8 cellular contexts compared by ENCODE assay signal in the genomic region with DNA sequence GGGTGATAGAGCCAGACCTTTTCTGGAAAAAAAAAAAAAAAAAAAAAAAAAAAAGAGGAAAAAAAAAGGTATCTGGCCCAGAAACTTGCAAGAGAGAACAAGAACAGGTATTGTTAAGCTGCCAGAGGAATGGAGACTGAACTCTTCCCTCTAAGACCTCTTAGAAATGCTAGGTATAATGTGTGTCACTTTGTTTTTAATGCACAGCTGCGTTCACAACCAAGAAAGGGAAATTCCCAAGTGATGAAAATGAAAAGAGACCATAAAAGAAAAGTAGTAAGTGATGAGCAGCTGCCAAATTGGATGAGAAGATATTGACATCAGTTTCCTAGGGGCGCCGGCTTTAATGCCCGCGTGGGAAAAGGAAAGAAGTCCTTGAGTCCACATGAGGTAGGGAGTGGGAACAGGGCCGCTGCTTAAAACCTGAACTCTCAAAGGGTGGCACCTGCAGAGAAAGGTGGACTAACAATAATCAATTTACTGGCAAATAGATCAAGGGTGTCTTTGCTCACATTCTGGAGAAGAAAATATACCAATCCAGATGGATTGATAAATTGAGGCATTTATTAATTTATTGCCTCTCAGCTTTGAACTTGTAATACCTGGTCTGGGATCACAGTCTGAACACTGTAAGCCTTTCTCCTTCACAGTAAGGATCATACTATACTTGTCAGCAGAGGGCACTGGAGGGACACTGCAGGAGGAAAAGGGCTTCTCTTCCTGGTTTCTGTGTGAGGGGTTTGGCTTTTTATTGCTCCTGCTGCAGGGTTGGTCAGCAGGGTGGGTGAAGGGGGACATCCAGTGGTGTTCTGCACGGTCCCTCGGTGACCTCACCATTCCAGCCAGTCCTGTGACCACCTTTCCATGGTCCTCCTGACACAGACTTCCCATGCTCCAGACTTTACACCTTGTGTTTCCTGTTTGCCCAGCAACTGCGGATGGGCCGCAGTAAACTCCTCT.
DNase-seq lines count a peak whose midpoint lies in the region; ATAC-seq and TF ChIP-seq lines count a peak whose summit lies in the region.

No MANE protein-coding gene starts in this region.

- 53 to 64% (median 59%) methylated on average over 10 of the region's 10 CpGs for WGBS in adrenal gland, 4 donors

- no peaks in the 10 kb centered on the region for H3K27me3 ChIP-seq in adrenal gland

- H3K9me3 ChIP-seq in adrenal gland (replicated peaks in 1 of 3), result peaks cover 0 to 8% (median 0%) of the 10 kb centered on the region in 3 donors

- H3K4me1 ChIP-seq in adrenal gland (replicated peaks in 1 of 2), result no peaks in the 10 kb centered on the region

- intact Hi-C loops in Calu3 (cut with micrococcal nuclease; ENCODE audit: unreplicated experiment), result loop anchor here (1.0 to 5.0 kb wide), 5 partner anchors 42 to 478 kb away; a partner anchor contains a TSS
- intact Hi-C loops in adrenal gland (cut with DNase I), result loop anchor here in 1 of 2 donors (2.0 to 10.0 kb wide), 2 partner anchors 285 to 491 kb away; no protein-coding TSS in a partner anchor
- intact Hi-C loops in left cardiac atrium (cut with DNase I), result loop anchor here in 1 of 2 donors (10.0 kb wide), 1 partner anchor 395 kb away; no protein-coding TSS in a partner anchor

- peak; percentile 88 to 93 for ATAC-seq in left cardiac atrium
- no peak for ATAC-seq in HG03520 (IDR thresholded peaks at IDR 0.05; ENCODE audit: unreplicated experiment)

- H3K9me3 Mint-ChIP-seq in Calu3 (ENCODE audit: low read depth, unreplicated experiment), result peaks cover 3% of the 10 kb centered on the region

- no peaks in the 10 kb centered on the region for H3K36me3 ChIP-seq in adrenal gland (replicated peaks in 1 of 2)

- POLR2A ChIA-PET in HEK293T (lab: Yijun Ruan, JAX), result interaction anchor here (1.5 kb wide), 1 partner anchor 501 kb away, joined by 3 read pairs; a partner anchor contains a TSS

- DNase-seq in Calu3, result peak; percentile 76
- peak; percentile 13 for DNase-seq in HEK293T (ENCODE audit: extremely low spot score)
- DNase-seq in NOMO-1 treated with dmso at 0.1 percent for 144 hours (lab: John Stamatoyannopoulos, UW; ENCODE audit: unreplicated experiment), result peak; percentile 26
- DNase-seq in adrenal gland, result peak in 6 of 7 donors; percentile 24 to 55 (median 39)
- DNase-seq in left cardiac atrium, result no peak
- peak; percentile 66 for DNase-seq in retina
- no peak for DNase-seq in cortex of kidney (lab: John Stamatoyannopoulos, UW)

- no peaks in the 10 kb centered on the region for H3K27me3 Mint-ChIP-seq in Calu3 (ENCODE audit: unreplicated experiment)

- H3K4me1 Mint-ChIP-seq in Calu3 (ENCODE audit: low read depth, unreplicated experiment), result peaks cover 18% of the 10 kb centered on the region

- no peaks in the 10 kb centered on the region for H3K36me3 Mint-ChIP-seq in Calu3 (ENCODE audit: insufficient read depth, unreplicated experiment)

- TF ChIP-seq POLR2A in adrenal gland (IDR thresholded peaks at IDR 0.05), result no peak

- no TSS peak for BruUV-seq in Calu3 (replicated peaks; lab: Mats Ljungman, UMichigan)

- peak overlapping the region; percentile 42 for H3K27ac Mint-ChIP-seq in Calu3 (ENCODE audit: unreplicated experiment)

- H3K27ac ChIP-seq in adrenal gland, result no peak overlapping the region

- TF ChIP-seq CTCF in Calu3 (IDR thresholded peaks at IDR 0.05; ENCODE audit: unreplicated experiment) (peak; percentile 74), adrenal gland (IDR thresholded peaks at IDR 0.05) (peak; percentile 42 to 68 (median 67))

- H3K4me3 ChIP-seq in adrenal gland, result no peak overlapping the region

- no peak overlapping the region for H3K4me3 Mint-ChIP-seq in Calu3 (ENCODE audit: low read depth, unreplicated experiment)

- CTCF ChIA-PET in Calu3 (lab: Charles Lee) (interaction anchor here (0.6 to 2.5 kb wide), 21 partner anchors 9 to 1469 kb away, joined by 3 to 9 read pairs (median 5); a partner anchor contains a TSS), HEK293T (lab: Yijun Ruan, JAX) (interaction anchor here (0.6 kb wide), 1 partner anchor 63 kb away, joined by 3 read pairs; no protein-coding TSS in a partner anchor)

TF ChIP-seq in HEK293T, 16 proteins besides CTCF, POLR2A, EP300 and RAD21:
- TF ChIP-seq CTBP1 (IDR thresholded peaks at IDR 0.05; ENCODE audit: borderline replicate concordance) (no peak), FOXA1 (IDR thresholded peaks at IDR 0.05) (no peak), FOXM1 (IDR thresholded peaks at IDR 0.05; ENCODE audit: borderline replicate concordance) (no peak), ZNF384 (IDR thresholded peaks at IDR 0.05) (no peak), NFRKB (IDR thresholded peaks at IDR 0.05) (no peak), BHLHE40 (IDR thresholded peaks at IDR 0.05; ENCODE audit: borderline replicate concordance) (no peak), SP1 (IDR thresholded peaks at IDR 0.05) (no peak), SUZ12 (IDR thresholded peaks at IDR 0.05) (no peak), LEF1 (IDR thresholded peaks at IDR 0.05; ENCODE audit: borderline replicate concordance) (no peak), HDGF (IDR thresholded peaks at IDR 0.05; ENCODE audit: borderline replicate concordance) (no peak), FOXK2 (IDR thresholded peaks at IDR 0.05) (no peak), ARNT (IDR thresholded peaks at IDR 0.05) (no peak), L3MBTL2 (conservative IDR thresholded peaks at IDR 0.05) (no peak), TARDBP (IDR thresholded peaks at IDR 0.05) (no peak), ELF4 (IDR thresholded peaks at IDR 0.05) (no peak)
- TF ChIP-seq, protein P1, sequence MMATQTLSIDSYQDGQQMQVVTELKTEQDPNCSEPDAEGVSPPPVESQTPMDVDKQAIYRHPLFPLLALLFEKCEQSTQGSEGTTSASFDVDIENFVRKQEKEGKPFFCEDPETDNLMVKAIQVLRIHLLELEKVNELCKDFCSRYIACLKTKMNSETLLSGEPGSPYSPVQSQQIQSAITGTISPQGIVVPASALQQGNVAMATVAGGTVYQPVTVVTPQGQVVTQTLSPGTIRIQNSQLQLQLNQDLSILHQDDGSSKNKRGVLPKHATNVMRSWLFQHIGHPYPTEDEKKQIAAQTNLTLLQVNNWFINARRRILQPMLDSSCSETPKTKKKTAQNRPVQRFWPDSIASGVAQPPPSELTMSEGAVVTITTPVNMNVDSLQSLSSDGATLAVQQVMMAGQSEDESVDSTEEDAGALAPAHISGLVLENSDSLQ (IDR thresholded peaks at IDR 0.05), result no peak
TF ChIP-seq in HEK293T: peak in this region for 0.

Comparison
In these comparisons a context has a peak if more than half of its experiments do, and no peak if none do; other contexts are left out.
1. DNase-seq: peak in Calu3 (single experiment), HEK293T (single experiment), NOMO-1 treated with dmso at 0.1 percent for 144 hours (single experiment), adrenal gland (6 of 7) and retina (single experiment); none in left cardiac atrium (single experiment) and cortex of kidney (single experiment).